13 cellular contexts compared by ENCODE assay signal in genomic region chr3:167814441-167814951, GRCh38.
DNase-seq lines count a peak whose midpoint lies in the region; ATAC-seq lines count a peak whose summit lies in the region.
"Had no signal": no experiment of that assay in that cellular context is flagged by ENCODE, and none has a peak within 500 bp of the region (broad histone marks: within the 10 kb centered on the region; RNA-seq: fewer than 3 reads in every experiment).

No MANE protein-coding gene starts in this region.

- H3K27ac Mint-ChIP-seq in stimulated activated effector memory CD8-positive, alpha-beta T cell treated with anti-CD3 and anti-CD28 coated beads, Interleukin-12 subunit alpha, Interleukin-12 subunit beta, amount 100 ng/mL, for 72 hours: no peak overlapping the region
- H3K27ac Mint-ChIP-seq: activated T-helper 2 cell treated with anti-CD3 and anti-CD28 coated beads, Interferon-gamma antibody, Interleukin-2, Interleukin-4, amounts not matched to agents 10 μg/mL and 5 μg/mL and 100 μg/mL, durations not matched to agents 14 hours and 24 hours and 36 hours; CD8-positive, alpha-beta T cell had no signal

- H3K36me3 Mint-ChIP-seq in stimulated activated effector memory CD8-positive, alpha-beta T cell treated with anti-CD3 and anti-CD28 coated beads, Interleukin-12 subunit alpha, Interleukin-12 subunit beta, amount 100 ng/mL, for 72 hours: no peaks in the 10 kb centered on the region
- H3K36me3 Mint-ChIP-seq: CD8-positive, alpha-beta T cell had no signal

- H3K9me3 Mint-ChIP-seq in stimulated activated effector memory CD8-positive, alpha-beta T cell treated with anti-CD3 and anti-CD28 coated beads, Interleukin-12 subunit alpha, Interleukin-12 subunit beta, amount 100 ng/mL, for 72 hours: no peaks in the 10 kb centered on the region
- H3K9me3 Mint-ChIP-seq: activated T-helper 2 cell treated with anti-CD3 and anti-CD28 coated beads, Interferon-gamma antibody, Interleukin-2, Interleukin-4, amounts not matched to agents 10 μg/mL and 5 μg/mL and 100 μg/mL, durations not matched to agents 14 hours and 24 hours and 36 hours; CD8-positive, alpha-beta T cell had no signal

- no peaks in the 10 kb centered on the region for H3K4me1 Mint-ChIP-seq in stimulated activated effector memory CD8-positive, alpha-beta T cell treated with anti-CD3 and anti-CD28 coated beads, Interleukin-12 subunit alpha, Interleukin-12 subunit beta, amount 100 ng/mL, for 72 hours

- intact Hi-C loops in left colon (cut with DNase I, micrococcal nuclease): no loop called here

- DNase-seq in AG20443 (ENCODE audit: low spot score) (peak; percentile 67), NCI-H446 treated with DMSO at 0.1 percent for 48 hours (lab: John Stamatoyannopoulos, UW) (peak; percentile 90), nucleus accumbens (lab: John Stamatoyannopoulos, UW) (peak in 47 of 56 donors; percentile 17 to 79 (median 59)), left colon (no peak), NCI-H187 treated with DMSO at 0.1 percent for 48 hours (lab: John Stamatoyannopoulos, UW) (no peak)
- DNase-seq in stimulated activated effector memory CD8-positive, alpha-beta T cell treated with anti-CD3 and anti-CD28 coated beads, Interleukin-12 subunit alpha, Interleukin-12 subunit beta, amount 100 ng/mL, for 72 hours (ENCODE audit: low spot score in 2 of 2): no peak
- DNase-seq: CD8-positive, alpha-beta T cell; right lobe of liver; testis had no signal

- H3K4me3 Mint-ChIP-seq in stimulated activated effector memory CD8-positive, alpha-beta T cell treated with anti-CD3 and anti-CD28 coated beads, Interleukin-12 subunit alpha, Interleukin-12 subunit beta, amount 100 ng/mL, for 72 hours: no peak overlapping the region
- H3K4me3 Mint-ChIP-seq: CD8-positive, alpha-beta T cell had no signal

- peak; percentile 25 for ATAC-seq in esophagus mucosa
- ATAC-seq in stimulated activated effector memory CD8-positive, alpha-beta T cell treated with anti-CD3 and anti-CD28 coated beads, Interleukin-12 subunit alpha, Interleukin-12 subunit beta, amount 100 ng/mL, for 72 hours: no peak
- ATAC-seq in left colon: no peak
- no peak for ATAC-seq in HG03354 (IDR thresholded peaks at IDR 0.05; ENCODE audit: poor library complexity, severe bottlenecking, unreplicated experiment)
- ATAC-seq: CD8-positive, alpha-beta T cell; K562 had no signal

Comparison
In these comparisons a context has a peak if more than half of its experiments do, and no peak if none do; other contexts are left out.
1. DNase-seq: peak in AG20443 (single experiment), NCI-H446 treated with DMSO at 0.1 percent for 48 hours (single experiment) and nucleus accumbens (47 of 56); none in stimulated activated effector memory CD8-positive, alpha-beta T cell treated with anti-CD3 and anti-CD28 coated beads, Interleukin-12 subunit alpha, Interleukin-12 subunit beta, amount 100 ng/mL, for 72 hours (0 of 2), left colon (0 of 2) and NCI-H187 treated with DMSO at 0.1 percent for 48 hours (single experiment).